ENCODE assay signal across 12 cellular contexts in genomic region chr17:34242553-34242952, GRCh38. TPM values are rescaled to one million over a fixed set of nuclear protein-coding genes. Genes with fewer than 3 reads are reported as not detected.
DNase-seq lines count a peak whose midpoint lies in the region; ATAC-seq and TF ChIP-seq lines count a peak whose summit lies in the region.
"Had no signal": no experiment of that assay in that cellular context is flagged by ENCODE, and none has a peak within 500 bp of the region (broad histone marks: within the 10 kb centered on the region; RNA-seq: fewer than 3 reads in every experiment).

No MANE protein-coding gene starts in this region.

- H3K4me1 ChIP-seq in left ventricle myocardium inferior (peaks cover 69% of the 10 kb centered on the region), spleen (peaks cover 36 to 99% (median 82%) of the 10 kb centered on the region in 6 donors)

- TF ChIP-seq CTCF in left ventricle myocardium inferior (IDR thresholded peaks at IDR 0.05; ENCODE audit: borderline replicate concordance) (no peak), spleen (IDR thresholded peaks at IDR 0.05 in 8 of 11, conservative IDR thresholded peaks at IDR 0.05 in 3 of 11) (no peak)

- H3K36me3 ChIP-seq in left ventricle myocardium inferior (no peaks in the 10 kb centered on the region), spleen (no peaks in the 10 kb centered on the region)

- H3K27ac ChIP-seq in left ventricle myocardium inferior (replicated peaks): peak overlapping the region; percentile 86
- peak overlapping the region in 7 of 8 donors; percentile 72 to 88 (median 85) for H3K27ac ChIP-seq in spleen
- H3K27ac ChIP-seq: KMS-11 had no signal

- TF ChIP-seq POLR2A in spleen (IDR thresholded peaks at IDR 0.05) (no peak), GM18505 (IDR thresholded peaks at IDR 0.05; ENCODE audit: borderline replicate concordance, extremely low read depth, insufficient read depth, insufficient read length) (no peak)

- peak; percentile 64 for ATAC-seq in HG02981 (IDR thresholded peaks at IDR 0.05; ENCODE audit: unreplicated experiment)
- ATAC-seq in GM18861 (IDR thresholded peaks at IDR 0.05; ENCODE audit: unreplicated experiment): no peak
- ATAC-seq in GM18505 (IDR thresholded peaks at IDR 0.05; ENCODE audit: unreplicated experiment): no peak
- no peak for ATAC-seq in GM18858 (IDR thresholded peaks at IDR 0.05; ENCODE audit: unreplicated experiment)
- ATAC-seq: HCT116 had no signal

- intact Hi-C loops in left ventricle myocardium inferior (cut with micrococcal nuclease) (no loop called here), spleen (cut with DNase I; ENCODE audit: low total_unique reads) (no loop called here)

- DNase-seq in SIG-M5 (lab: John Stamatoyannopoulos, UW) (peak; percentile 44), left ventricle myocardium inferior (no peak), spleen (no peak), GM19238 (ENCODE audit: insufficient read length, low spot score) (no peak)
- DNase-seq: CD4-positive, alpha-beta T cell; endodermal cell had no signal

- 21 to 39% (median 26%) methylated on average over 4 of the region's 4 CpGs for WGBS in spleen, 5 donors

- H3K9me3 ChIP-seq in left ventricle myocardium inferior (replicated peaks) (no peaks in the 10 kb centered on the region), spleen (no peaks in the 10 kb centered on the region)

- H3K27me3 ChIP-seq in left ventricle myocardium inferior (ENCODE audit: low read depth) (no peaks in the 10 kb centered on the region), spleen (replicated peaks in 1 of 7) (peaks cover 0 to 7% (median 0%) of the 10 kb centered on the region in 7 donors)

- H3K4me3 ChIP-seq in left ventricle myocardium inferior (no peak overlapping the region), spleen (peak overlapping the region in 1 of 8 donors; percentile 36)

RNA-seq across cellular contexts. Expression of gene CCL2, which starts 12.5 kb away (rescaled TPM):
- total RNA-seq in left ventricle myocardium inferior (24.3 TPM), spleen (10 to 100 TPM in 3 of 7 donors, 1 to 10 TPM in 4; 4.6 to 70.7 (median 6.1) TPM)
- 10 to 100 TPM; 10.8 to 36.5 (median 21.6) TPM for polyA plus RNA-seq in spleen
- total RNA-seq: CD4-positive, alpha-beta T cell had no signal

RNA-seq across cellular contexts. Expression of gene CCL7, which starts 27.5 kb away (rescaled TPM):
- not detected for total RNA-seq in left ventricle myocardium inferior
- total RNA-seq in spleen: not detected
- polyA plus RNA-seq in spleen: not detected
- total RNA-seq: CD4-positive, alpha-beta T cell; endodermal cell had no signal

RNA-seq across cellular contexts. Expression of gene CCL11, which starts 43.0 kb away (rescaled TPM):
- 3.8 TPM for total RNA-seq in left ventricle myocardium inferior
- 1 to 10 TPM in 1 of 7 donors, under 1 TPM in 1, not detected in 5; 0.60 to 1.9 TPM for total RNA-seq in spleen
- under 1 TPM; 0.26 to 0.76 (median 0.29) TPM for polyA plus RNA-seq in spleen
- total RNA-seq: CD4-positive, alpha-beta T cell; endodermal cell had no signal
